ENCODE assay signal across 8 cellular contexts in the genomic region with DNA sequence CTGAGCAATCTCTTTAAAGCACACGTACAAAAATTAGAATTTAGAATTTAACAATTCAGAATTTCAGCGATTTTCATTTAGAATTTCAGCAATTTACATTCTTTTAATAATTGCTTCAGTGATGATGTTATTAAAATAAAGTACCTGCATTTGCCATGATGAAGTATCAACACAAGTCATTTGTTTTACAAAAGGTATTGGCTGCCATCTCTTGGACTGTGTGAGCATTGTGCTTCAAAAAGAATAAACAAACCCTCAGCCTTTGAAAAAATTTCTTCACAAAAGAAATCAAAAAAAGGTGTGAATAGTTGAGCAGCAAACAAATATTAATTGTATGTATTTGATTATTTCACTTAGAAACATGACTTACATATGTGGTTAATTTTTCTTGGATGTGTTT. TPM values are rescaled to one million over a fixed set of nuclear protein-coding genes. Genes with fewer than 3 reads are reported as not detected.
DNase-seq lines count a peak whose midpoint lies in the region; ATAC-seq and TF ChIP-seq lines count a peak whose summit lies in the region.
"Had no signal": no experiment of that assay in that cellular context is flagged by ENCODE, and none has a peak within 500 bp of the region (broad histone marks: within the 10 kb centered on the region; RNA-seq: fewer than 3 reads in every experiment).

No MANE protein-coding gene starts in this region.

- TF ChIP-seq POLR2A in body of pancreas (IDR thresholded peaks at IDR 0.05): no peak
- no peak for TF ChIP-seq POLR2A in suprapubic skin (IDR thresholded peaks at IDR 0.05)

- peaks cover 13% of the 10 kb centered on the region for H3K4me1 ChIP-seq in body of pancreas
- peaks cover 3% of the 10 kb centered on the region for H3K4me1 ChIP-seq in suprapubic skin

- no peak overlapping the region for H3K27ac Mint-ChIP-seq in nephron
- no peak overlapping the region for H3K27ac Mint-ChIP-seq in activated T-helper 1 cell treated with anti-CD3 and anti-CD28 coated beads, Interleukin-12 subunit alpha, Interleukin-12 subunit beta, Interleukin-2, Interleukin-4 antibody, amounts not matched to agents 30 ng/mL and 10 ng/mL and 1 ng/mL, durations not matched to agents 14 hours and 24 hours and 36 hours
- no peak overlapping the region for H3K27ac Mint-ChIP-seq in stimulated activated effector memory CD8-positive, alpha-beta T cell treated with anti-CD3 and anti-CD28 coated beads, Interleukin-12 subunit alpha, Interleukin-12 subunit beta, amount 100 ng/mL, for 72 hours

- H3K9me3 ChIP-seq in body of pancreas: no peaks in the 10 kb centered on the region
- H3K9me3 ChIP-seq in suprapubic skin: no peaks in the 10 kb centered on the region

- intact Hi-C loops in body of pancreas (cut with DNase I): no loop called here
- intact Hi-C loops in activated T-helper 1 cell treated with anti-CD3 and anti-CD28 coated beads, Interleukin-12 subunit alpha, Interleukin-12 subunit beta, Interleukin-2, Interleukin-4 antibody, amounts not matched to agents 30 ng/mL and 10 ng/mL and 1 ng/mL, durations not matched to agents 14 hours and 24 hours and 36 hours (cut with micrococcal nuclease): no loop called here

- H3K36me3 Mint-ChIP-seq in nephron (ENCODE audit: low read depth): peaks cover 6% of the 10 kb centered on the region
- H3K36me3 Mint-ChIP-seq in activated T-helper 1 cell treated with anti-CD3 and anti-CD28 coated beads, Interleukin-12 subunit alpha, Interleukin-12 subunit beta, Interleukin-2, Interleukin-4 antibody, amounts not matched to agents 30 ng/mL and 10 ng/mL and 1 ng/mL, durations not matched to agents 14 hours and 24 hours and 36 hours (ENCODE audit: low read depth): peaks cover 2% of the 10 kb centered on the region
- H3K36me3 Mint-ChIP-seq in stimulated activated effector memory CD8-positive, alpha-beta T cell treated with anti-CD3 and anti-CD28 coated beads, Interleukin-12 subunit alpha, Interleukin-12 subunit beta, amount 100 ng/mL, for 72 hours: peaks cover 6% of the 10 kb centered on the region

- no peak for ATAC-seq in body of pancreas
- no peak for ATAC-seq in stimulated activated effector memory CD8-positive, alpha-beta T cell treated with anti-CD3 and anti-CD28 coated beads, Interleukin-12 subunit alpha, Interleukin-12 subunit beta, amount 100 ng/mL, for 72 hours

- H3K27ac ChIP-seq in body of pancreas (no peak overlapping the region), suprapubic skin (no peak overlapping the region)

- TF ChIP-seq EP300 in suprapubic skin (IDR thresholded peaks at IDR 0.05): no peak

- H3K4me3 ChIP-seq in body of pancreas (no peak overlapping the region), suprapubic skin (no peak overlapping the region)

- no peaks in the 10 kb centered on the region for H3K4me1 Mint-ChIP-seq in nephron
- H3K4me1 Mint-ChIP-seq in activated T-helper 1 cell treated with anti-CD3 and anti-CD28 coated beads, Interleukin-12 subunit alpha, Interleukin-12 subunit beta, Interleukin-2, Interleukin-4 antibody, amounts not matched to agents 30 ng/mL and 10 ng/mL and 1 ng/mL, durations not matched to agents 14 hours and 24 hours and 36 hours (ENCODE audit: low read depth): no peaks in the 10 kb centered on the region
- H3K4me1 Mint-ChIP-seq in stimulated activated effector memory CD8-positive, alpha-beta T cell treated with anti-CD3 and anti-CD28 coated beads, Interleukin-12 subunit alpha, Interleukin-12 subunit beta, amount 100 ng/mL, for 72 hours: no peaks in the 10 kb centered on the region

- TF ChIP-seq CTCF in GM12873 (IDR thresholded peaks at IDR 0.05; ENCODE audit: insufficient read depth, low read depth, low read length, missing control alignments) (peak; percentile 29), body of pancreas (IDR thresholded peaks at IDR 0.05) (peak in 5 of 7 experiments; percentile 32 to 52 (median 40)), nephron (IDR thresholded peaks at IDR 0.05; ENCODE audit: unreplicated experiment in 3 of 3) (peak; percentile 16 to 48 (median 39)), suprapubic skin (IDR thresholded peaks at IDR 0.05) (peak in 1 of 2 donors; percentile 25)

- no peak overlapping the region for H3K4me3 Mint-ChIP-seq in nephron
- no peak overlapping the region for H3K4me3 Mint-ChIP-seq in activated T-helper 1 cell treated with anti-CD3 and anti-CD28 coated beads, Interleukin-12 subunit alpha, Interleukin-12 subunit beta, Interleukin-2, Interleukin-4 antibody, amounts not matched to agents 30 ng/mL and 10 ng/mL and 1 ng/mL, durations not matched to agents 14 hours and 24 hours and 36 hours
- no peak overlapping the region for H3K4me3 Mint-ChIP-seq in stimulated activated effector memory CD8-positive, alpha-beta T cell treated with anti-CD3 and anti-CD28 coated beads, Interleukin-12 subunit alpha, Interleukin-12 subunit beta, amount 100 ng/mL, for 72 hours

- no peaks in the 10 kb centered on the region for H3K27me3 ChIP-seq in body of pancreas
- H3K27me3 ChIP-seq in suprapubic skin: no peaks in the 10 kb centered on the region

- no peaks in the 10 kb centered on the region for H3K27me3 Mint-ChIP-seq in nephron (ENCODE audit: low read depth)
- H3K27me3 Mint-ChIP-seq in activated T-helper 1 cell treated with anti-CD3 and anti-CD28 coated beads, Interleukin-12 subunit alpha, Interleukin-12 subunit beta, Interleukin-2, Interleukin-4 antibody, amounts not matched to agents 30 ng/mL and 10 ng/mL and 1 ng/mL, durations not matched to agents 14 hours and 24 hours and 36 hours (ENCODE audit: insufficient read depth): no peaks in the 10 kb centered on the region

- DNase-seq in NCI-H146 (lab: John Stamatoyannopoulos, UW): peak; percentile 46
- no peak for DNase-seq in body of pancreas
- DNase-seq in suprapubic skin (ENCODE audit: low spot score in 2 of 2): no peak
- DNase-seq in activated T-helper 1 cell treated with anti-CD3 and anti-CD28 coated beads, Interleukin-12 subunit alpha, Interleukin-12 subunit beta, Interleukin-2, Interleukin-4 antibody, amounts not matched to agents 30 ng/mL and 10 ng/mL and 1 ng/mL, durations not matched to agents 14 hours and 24 hours and 36 hours (ENCODE audit: low spot score): no peak
- no peak for DNase-seq in stimulated activated effector memory CD8-positive, alpha-beta T cell treated with anti-CD3 and anti-CD28 coated beads, Interleukin-12 subunit alpha, Interleukin-12 subunit beta, amount 100 ng/mL, for 72 hours (ENCODE audit: low spot score in 2 of 2)
- DNase-seq: cerebellar nuclear complex had no signal

- no peaks in the 10 kb centered on the region for H3K36me3 ChIP-seq in body of pancreas (replicated peaks in 1 of 2; ENCODE audit: insufficient read depth in 1 of 2, low read depth in 2 of 2)
- H3K36me3 ChIP-seq in suprapubic skin: peaks cover 7% of the 10 kb centered on the region

- H3K9me3 Mint-ChIP-seq in nephron: no peaks in the 10 kb centered on the region
- H3K9me3 Mint-ChIP-seq in activated T-helper 1 cell treated with anti-CD3 and anti-CD28 coated beads, Interleukin-12 subunit alpha, Interleukin-12 subunit beta, Interleukin-2, Interleukin-4 antibody, amounts not matched to agents 30 ng/mL and 10 ng/mL and 1 ng/mL, durations not matched to agents 14 hours and 24 hours and 36 hours: no peaks in the 10 kb centered on the region
- H3K9me3 Mint-ChIP-seq in stimulated activated effector memory CD8-positive, alpha-beta T cell treated with anti-CD3 and anti-CD28 coated beads, Interleukin-12 subunit alpha, Interleukin-12 subunit beta, amount 100 ng/mL, for 72 hours: no peaks in the 10 kb centered on the region

- 43 to 52% methylated on average over 2 of the region's 2 CpGs for WGBS in body of pancreas, 2 donors
- 76% methylated on average over 2 of the region's 2 CpGs for WGBS in suprapubic skin

RNA-seq across cellular contexts. Expression of gene ZC3H15, which starts 27.1 kb away (rescaled TPM):
- total RNA-seq in body of pancreas (10 to 100 TPM; 26.4 to 55.8 TPM), suprapubic skin (10 to 100 TPM; 41.8 to 66.5 (median 51.4) TPM)
- total RNA-seq in activated T-helper 1 cell treated with anti-CD3 and anti-CD28 coated beads, Interleukin-12 subunit alpha, Interleukin-12 subunit beta, Interleukin-2, Interleukin-4 antibody, amounts not matched to agents 30 ng/mL and 10 ng/mL and 1 ng/mL, durations not matched to agents 14 hours and 24 hours and 36 hours: 107 and 111 TPM in 2 replicates
